In genomic region chr4:99723555-99724450, GRCh38 we compare ENCODE assay signal across 10 cellular contexts.
DNase-seq lines count a peak whose midpoint lies in the region; ATAC-seq and TF ChIP-seq lines count a peak whose summit lies in the region.
"Had no signal": no experiment of that assay in that cellular context is flagged by ENCODE, and none has a peak within 500 bp of the region (broad histone marks: within the 10 kb centered on the region; RNA-seq: fewer than 3 reads in every experiment).

No MANE protein-coding gene starts in this region.

- peak overlapping the region; percentile 56 for H3K27ac ChIP-seq in mesodermal cell (ENCODE audit: low read depth, low read length, severe bottlenecking)

- WGBS in mesodermal cell (ENCODE audit: insufficient coverage in 2 of 2), 2 experiments = 61 to 66% methylated on average over 3 of the region's 4 CpGs

- H3K4me3 Mint-ChIP-seq in activated T-helper 1 cell treated with anti-CD3 and anti-CD28 coated beads, Interleukin-12 subunit alpha, Interleukin-12 subunit beta, Interleukin-2, Interleukin-4 antibody, amounts not matched to agents 30 ng/mL and 10 ng/mL and 1 ng/mL, durations not matched to agents 14 hours and 24 hours and 36 hours = no peak overlapping the region
- no peak overlapping the region for H3K4me3 Mint-ChIP-seq in natural killer cell
- H3K4me3 Mint-ChIP-seq: dendritic cell treated with granulocyte-macrophage colony-stimulating factor and Interleukin-4, amounts not matched to agents 40 ng/mL and 50 ng/mL, for 4 days; stimulated activated naive CD8-positive, alpha-beta T cell treated with anti-CD3 and anti-CD28 coated beads, Interleukin-15, Interleukin-2, amounts not matched to agents 100 ng/mL and 50 ng/mL, for 24 hours had no signal

- no peaks in the 10 kb centered on the region for H3K36me3 Mint-ChIP-seq in activated T-helper 1 cell treated with anti-CD3 and anti-CD28 coated beads, Interleukin-12 subunit alpha, Interleukin-12 subunit beta, Interleukin-2, Interleukin-4 antibody, amounts not matched to agents 30 ng/mL and 10 ng/mL and 1 ng/mL, durations not matched to agents 14 hours and 24 hours and 36 hours (ENCODE audit: low read depth)
- H3K36me3 Mint-ChIP-seq in natural killer cell = no peaks in the 10 kb centered on the region

- no peaks in the 10 kb centered on the region for H3K9me3 ChIP-seq in mesodermal cell (ENCODE audit: control insufficient read depth, low read length)

- no peak for TF ChIP-seq CTCF in natural killer cell (IDR thresholded peaks at IDR 0.05)

- H3K27me3 Mint-ChIP-seq in activated T-helper 1 cell treated with anti-CD3 and anti-CD28 coated beads, Interleukin-12 subunit alpha, Interleukin-12 subunit beta, Interleukin-2, Interleukin-4 antibody, amounts not matched to agents 30 ng/mL and 10 ng/mL and 1 ng/mL, durations not matched to agents 14 hours and 24 hours and 36 hours (ENCODE audit: insufficient read depth) = peaks cover 5% of the 10 kb centered on the region
- H3K27me3 Mint-ChIP-seq in natural killer cell (ENCODE audit: low read depth in 2 of 2) = peaks cover 0 to 3% of the 10 kb centered on the region in 2 donors
- H3K27me3 Mint-ChIP-seq: dendritic cell treated with granulocyte-macrophage colony-stimulating factor and Interleukin-4, amounts not matched to agents 40 ng/mL and 50 ng/mL, for 4 days had no signal

- peaks cover 20% of the 10 kb centered on the region for H3K4me1 ChIP-seq in mesodermal cell (ENCODE audit: control insufficient read depth, insufficient read depth, low read length, poor library complexity, severe bottlenecking)

- no peaks in the 10 kb centered on the region for H3K36me3 ChIP-seq in mesodermal cell (ENCODE audit: control insufficient read depth, insufficient read depth, low read length)

- intact Hi-C loops in activated T-helper 1 cell treated with anti-CD3 and anti-CD28 coated beads, Interleukin-12 subunit alpha, Interleukin-12 subunit beta, Interleukin-2, Interleukin-4 antibody, amounts not matched to agents 30 ng/mL and 10 ng/mL and 1 ng/mL, durations not matched to agents 14 hours and 24 hours and 36 hours (cut with micrococcal nuclease) = loop anchor here (5.0 kb wide), 1 partner anchor 163 kb away; no protein-coding TSS in a partner anchor
- intact Hi-C loops in natural killer cell (cut with micrococcal nuclease) = no loop called here

- no peaks in the 10 kb centered on the region for H3K9me3 Mint-ChIP-seq in activated T-helper 1 cell treated with anti-CD3 and anti-CD28 coated beads, Interleukin-12 subunit alpha, Interleukin-12 subunit beta, Interleukin-2, Interleukin-4 antibody, amounts not matched to agents 30 ng/mL and 10 ng/mL and 1 ng/mL, durations not matched to agents 14 hours and 24 hours and 36 hours
- H3K9me3 Mint-ChIP-seq in natural killer cell = no peaks in the 10 kb centered on the region
- H3K9me3 Mint-ChIP-seq: dendritic cell treated with granulocyte-macrophage colony-stimulating factor and Interleukin-4, amounts not matched to agents 40 ng/mL and 50 ng/mL, for 4 days; stimulated activated naive CD8-positive, alpha-beta T cell treated with anti-CD3 and anti-CD28 coated beads, Interleukin-15, Interleukin-2, amounts not matched to agents 100 ng/mL and 50 ng/mL, for 24 hours had no signal

- DNase-seq in EH (ENCODE audit: low read depth) = peak; percentile 54
- peak; percentile 3 for DNase-seq in NCI-H2196 (lab: John Stamatoyannopoulos, UW; ENCODE audit: unreplicated experiment)
- DNase-seq in epidermal melanocyte (ENCODE audit: insufficient read length, low spot score) = peak; percentile 21
- no peak for DNase-seq in activated T-helper 1 cell treated with anti-CD3 and anti-CD28 coated beads, Interleukin-12 subunit alpha, Interleukin-12 subunit beta, Interleukin-2, Interleukin-4 antibody, amounts not matched to agents 30 ng/mL and 10 ng/mL and 1 ng/mL, durations not matched to agents 14 hours and 24 hours and 36 hours (ENCODE audit: low spot score)
- DNase-seq in hepatic stellate cell (ENCODE audit: low spot score) = no peak
- no peak for DNase-seq in natural killer cell

- no peak overlapping the region for H3K4me3 ChIP-seq in mesodermal cell (ENCODE audit: extremely low read depth, insufficient read depth, low read length, poor library complexity, severe bottlenecking)

- H3K27ac Mint-ChIP-seq in activated T-helper 1 cell treated with anti-CD3 and anti-CD28 coated beads, Interleukin-12 subunit alpha, Interleukin-12 subunit beta, Interleukin-2, Interleukin-4 antibody, amounts not matched to agents 30 ng/mL and 10 ng/mL and 1 ng/mL, durations not matched to agents 14 hours and 24 hours and 36 hours = no peak overlapping the region
- no peak overlapping the region for H3K27ac Mint-ChIP-seq in natural killer cell
- H3K27ac Mint-ChIP-seq: dendritic cell treated with granulocyte-macrophage colony-stimulating factor and Interleukin-4, amounts not matched to agents 40 ng/mL and 50 ng/mL, for 4 days; stimulated activated naive CD8-positive, alpha-beta T cell treated with anti-CD3 and anti-CD28 coated beads, Interleukin-15, Interleukin-2, amounts not matched to agents 100 ng/mL and 50 ng/mL, for 24 hours had no signal

- ATAC-seq in HG02938 (IDR thresholded peaks at IDR 0.05; ENCODE audit: unreplicated experiment) (no peak), natural killer cell (no peak)

- no peaks in the 10 kb centered on the region for H3K4me1 Mint-ChIP-seq in activated T-helper 1 cell treated with anti-CD3 and anti-CD28 coated beads, Interleukin-12 subunit alpha, Interleukin-12 subunit beta, Interleukin-2, Interleukin-4 antibody, amounts not matched to agents 30 ng/mL and 10 ng/mL and 1 ng/mL, durations not matched to agents 14 hours and 24 hours and 36 hours (ENCODE audit: low read depth)
- H3K4me1 Mint-ChIP-seq in natural killer cell = no peaks in the 10 kb centered on the region

Comparison
In these comparisons a context has a peak if more than half of its experiments do, and no peak if none do; other contexts are left out.
1. DNase-seq: peak in EH (single experiment), NCI-H2196 (single experiment) and epidermal melanocyte (single experiment); none in activated T-helper 1 cell treated with anti-CD3 and anti-CD28 coated beads, Interleukin-12 subunit alpha, Interleukin-12 subunit beta, Interleukin-2, Interleukin-4 antibody, amounts not matched to agents 30 ng/mL and 10 ng/mL and 1 ng/mL, durations not matched to agents 14 hours and 24 hours and 36 hours (single experiment), hepatic stellate cell (single experiment) and natural killer cell (single experiment).